12 cellular contexts compared by ENCODE assay signal in the genomic region with DNA sequence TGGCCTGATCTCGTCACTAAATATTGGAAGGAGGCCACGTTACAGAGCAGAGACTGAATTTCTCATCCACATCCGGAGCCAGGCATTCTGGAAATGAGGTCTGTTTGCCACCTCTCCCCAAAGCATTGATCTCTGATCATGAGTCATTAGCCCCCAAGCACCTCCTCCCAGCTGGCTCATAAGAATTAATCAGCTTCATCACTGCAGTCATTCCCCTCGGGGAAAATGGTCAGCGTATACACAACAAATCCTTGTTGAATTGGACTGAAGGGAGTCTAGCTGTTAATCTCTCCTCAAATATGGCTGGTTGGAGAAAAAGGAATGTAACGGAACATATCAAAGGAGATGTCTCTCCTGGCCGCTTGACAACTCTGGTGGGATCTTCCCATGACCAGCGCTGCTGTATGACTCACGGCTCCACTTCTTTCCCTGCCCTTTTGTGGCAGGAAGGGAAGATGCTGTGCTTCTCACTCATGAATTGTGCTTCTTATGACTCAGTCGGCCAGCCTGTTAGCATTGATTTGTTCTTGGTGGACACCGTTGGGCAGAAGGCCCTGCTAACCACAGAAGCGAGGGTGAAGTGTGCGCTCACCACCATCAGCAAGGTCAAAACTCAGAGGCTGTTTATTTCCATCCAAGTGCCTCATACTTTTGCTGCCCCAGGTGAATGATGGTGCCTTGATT.
DNase-seq lines count a peak whose midpoint lies in the region; ATAC-seq and TF ChIP-seq lines count a peak whose summit lies in the region.
"Had no signal": no experiment of that assay in that cellular context is flagged by ENCODE, and none has a peak within 500 bp of the region (broad histone marks: within the 10 kb centered on the region; RNA-seq: fewer than 3 reads in every experiment).

No MANE protein-coding gene starts in this region.

- peak overlapping the region; percentile 71 for H3K27ac Mint-ChIP-seq in osteocyte (ENCODE audit: unreplicated experiment)

- peak overlapping the region; percentile 66 for H3K27ac ChIP-seq in PC-9
- H3K27ac ChIP-seq: VCaP had no signal

- DNase-seq in ELF-1 (ENCODE audit: low read depth, low spot score) = peak; percentile 64
- peak; percentile 37 to 95 for DNase-seq in PC-9
- DNase-seq in epidermal melanocyte (ENCODE audit: insufficient read length, low spot score) = peak; percentile 74
- DNase-seq in osteocyte (ENCODE audit: extremely low spot score, unreplicated experiment) = no peak
- no peak for DNase-seq in activated T-cell treated with anti-CD3 and anti-CD28 coated beads, Interleukin-2, amount 50 U/mL, for 1 hour
- no peak for DNase-seq in GM19238 (ENCODE audit: insufficient read length, low spot score)
- DNase-seq: activated naive CD4-positive, alpha-beta T cell treated with Interleukin-2 at 50 U/mL for 16 hours; KBM-7; stimulated activated naive CD4-positive, alpha-beta T cell treated with Interleukin-2 at 50 U/mL for 16 hours had no signal

- peak overlapping the region; percentile 67 for H3K4me2 ChIP-seq in PC-9

- TF ChIP-seq CTCF in PC-9 (conservative IDR thresholded peaks at IDR 0.05) (no peak), osteocyte (IDR thresholded peaks at IDR 0.05) (no peak)

- H3K4me1 Mint-ChIP-seq in osteocyte (ENCODE audit: unreplicated experiment) = peaks cover 13% of the 10 kb centered on the region

- no TSS peak for BruUV-seq in PC-9 (replicated peaks; lab: Mats Ljungman, UMichigan)

- POLR2A ChIA-PET in PC-9 (lab: Charles Lee; ENCODE audit: unreplicated experiment) = no interaction called here

- no peaks in the 10 kb centered on the region for H3K9me3 Mint-ChIP-seq in osteocyte (ENCODE audit: unreplicated experiment)

- H3F3A ChIP-seq in PC-9 (ENCODE audit: insufficient read depth, low read depth) = peaks cover 25% of the 10 kb centered on the region

- peak overlapping the region; percentile 17; the same call in 1 of the 2 replicates for H3K4me3 ChIP-seq in PC-9

- no peaks in the 10 kb centered on the region for H3K27me3 Mint-ChIP-seq in osteocyte (ENCODE audit: unreplicated experiment)

- no peaks in the 10 kb centered on the region for H3K36me3 ChIP-seq in PC-9 (ENCODE audit: low read depth)

- no peaks in the 10 kb centered on the region for H4K20me1 ChIP-seq in PC-9 (ENCODE audit: insufficient read depth)

- CTCF ChIA-PET in PC-9 (lab: Charles Lee) = no interaction called here

- peaks cover 23% of the 10 kb centered on the region for H3K4me1 ChIP-seq in PC-9 (replicated peaks; ENCODE audit: insufficient read depth)

- no peaks in the 10 kb centered on the region for H3K79me2 ChIP-seq in PC-9 (ENCODE audit: low read depth)

- peak overlapping the region; percentile 46; the same call in 1 of the 2 replicates for H2AFZ ChIP-seq in PC-9

- intact Hi-C loops in PC-9 (cut with micrococcal nuclease; ENCODE audit: unreplicated experiment) = no loop called here

- H3K4me3 Mint-ChIP-seq in osteocyte (ENCODE audit: unreplicated experiment) = peak overlapping the region; percentile 38

- no peaks in the 10 kb centered on the region for H3K9me3 ChIP-seq in PC-9 (ENCODE audit: insufficient read depth, low read depth)

- no peaks in the 10 kb centered on the region for H3K9me2 ChIP-seq in PC-9 (ENCODE audit: insufficient read depth)

- ATAC-seq in HG02840 (IDR thresholded peaks at IDR 0.05; ENCODE audit: low FRiP score, unreplicated experiment) (no peak), GM21381 (IDR thresholded peaks at IDR 0.05; ENCODE audit: unreplicated experiment) (no peak)

- H3K36me3 Mint-ChIP-seq in osteocyte (ENCODE audit: unreplicated experiment) = no peaks in the 10 kb centered on the region

- H3K27me3 ChIP-seq in PC-9 (ENCODE audit: insufficient read depth, low read depth) = no peaks in the 10 kb centered on the region

Comparison
In these comparisons a context has a peak if more than half of its experiments do, and no peak if none do; other contexts are left out.
1. DNase-seq: peak in ELF-1 (single experiment), PC-9 (2 of 2) and epidermal melanocyte (single experiment); none in osteocyte (single experiment), activated T-cell treated with anti-CD3 and anti-CD28 coated beads, Interleukin-2, amount 50 U/mL, for 1 hour (single experiment) and GM19238 (single experiment).